Comparison of ENCODE assay signal across 1 cellular context in the genomic region with DNA sequence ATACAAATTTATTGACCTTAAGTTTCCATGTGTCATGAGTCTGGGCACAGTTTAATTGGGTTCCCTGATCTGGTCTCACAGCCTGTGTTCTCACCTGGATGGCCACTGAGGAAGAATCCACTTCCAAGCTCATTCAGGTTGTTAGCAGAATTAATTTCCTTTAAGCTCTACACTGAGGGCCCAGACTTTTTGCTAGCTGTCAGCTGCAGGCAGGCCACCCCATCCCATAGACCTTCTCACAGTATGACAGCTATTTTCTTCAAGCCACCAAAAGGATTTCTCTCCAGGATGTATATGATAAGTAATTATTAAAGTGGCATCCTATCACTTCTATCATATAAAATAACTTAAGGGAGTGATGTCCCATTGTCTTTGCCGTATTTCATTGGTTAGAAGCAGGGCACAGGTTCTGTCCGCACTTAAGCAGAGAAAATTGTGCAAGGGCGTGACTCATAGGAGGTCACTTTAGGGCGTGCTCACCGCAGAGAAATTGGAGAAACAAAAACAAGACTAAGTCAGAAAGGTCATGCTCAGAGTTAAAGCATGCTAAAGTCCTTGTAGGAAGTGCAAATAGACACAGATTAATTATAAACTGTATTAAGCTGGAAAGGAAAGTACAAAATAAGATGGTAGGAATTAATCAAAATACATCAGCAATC.
TF ChIP-seq lines count a peak whose summit lies in the region.

No MANE protein-coding gene starts in this region.

TF ChIP-seq in liver, 16 proteins besides CTCF, POLR2A, EP300 and RAD21 (continued from another document):
- TF ChIP-seq, protein P1, sequence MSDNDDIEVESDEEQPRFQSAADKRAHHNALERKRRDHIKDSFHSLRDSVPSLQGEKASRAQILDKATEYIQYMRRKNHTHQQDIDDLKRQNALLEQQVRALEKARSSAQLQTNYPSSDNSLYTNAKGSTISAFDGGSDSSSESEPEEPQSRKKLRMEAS (IDR thresholded peaks at IDR 0.05): peak; percentile 80
- TF ChIP-seq NR2F2 (IDR thresholded peaks at IDR 0.05) (peak; percentile 95), HNF4A (conservative IDR thresholded peaks at IDR 0.05) (peak; percentile 95 to 96), FOXA1 (IDR thresholded peaks at IDR 0.05) (peak; percentile 57), FOXA2 (IDR thresholded peaks at IDR 0.05) (peak; percentile 59)
- TF ChIP-seq, protein P2, sequence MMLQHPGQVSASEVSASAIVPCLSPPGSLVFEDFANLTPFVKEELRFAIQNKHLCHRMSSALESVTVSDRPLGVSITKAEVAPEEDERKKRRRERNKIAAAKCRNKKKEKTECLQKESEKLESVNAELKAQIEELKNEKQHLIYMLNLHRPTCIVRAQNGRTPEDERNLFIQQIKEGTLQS (IDR thresholded peaks at IDR 0.05): peak; percentile 98
